In genomic region chr4:96052827-96053226, GRCh38 we compare ENCODE assay signal across 18 cellular contexts.
"Had no signal": no experiment of that assay in that cellular context is flagged by ENCODE, and none has a peak within 500 bp of the region (broad histone marks: within the 10 kb centered on the region; RNA-seq: fewer than 3 reads in every experiment).

No MANE protein-coding gene starts in this region.

- H3K27ac ChIP-seq: adrenal gland, lower lobe of right lung, tibial nerve, vagina, VCaP had no signal

- H3K9me3 ChIP-seq: adrenal gland, lower lobe of right lung, tibial nerve, vagina had no signal

- H3K9me3 Mint-ChIP-seq: T-helper 2 cell treated with Interferon-gamma antibody and Interleukin-4, amounts not matched to agents 5 μg/mL and 100 μg/mL, for 36 hours had no signal

- H3K36me3 Mint-ChIP-seq: natural killer cell had no signal

- DNase-seq: activated CD4-positive, alpha-beta T cell treated with anti-CD3 and anti-CD28 coated beads for 1 hour; activated CD4-positive, alpha-beta T cell treated with anti-CD3 and anti-CD28 coated beads, Interleukin-2, amount 50 U/mL, for 4 hours; activated naive CD4-positive, alpha-beta T cell treated with anti-CD3 and anti-CD28 coated beads, Interleukin-2, amount 50 U/mL, for 16 hours; activated T-cell treated with anti-CD3 and anti-CD28 coated beads for 4 hours; adrenal gland; head of caudate nucleus; left cardiac atrium; lower lobe of right lung; natural killer cell; small intestine; stimulated activated CD4-positive, alpha-beta T cell treated with anti-CD3 and anti-CD28 coated beads, Interleukin-4, amount 100 ng/mL, for 4 hours; stimulated activated CD8-positive, alpha-beta memory T cell treated with anti-CD3 and anti-CD28 coated beads, Interleukin-4, amount 100 ng/mL, for 48 hours; stimulated activated naive CD4-positive, alpha-beta T cell treated with Interleukin-2 at 50 U/mL for 16 hours; substantia nigra had no signal

- H3K36me3 ChIP-seq: adrenal gland, lower lobe of right lung, tibial nerve, vagina had no signal

- H3K27me3 ChIP-seq: adrenal gland, tibial nerve, vagina had no signal

- H3K4me1 ChIP-seq: adrenal gland, lower lobe of right lung, tibial nerve, vagina had no signal

- H3K4me1 Mint-ChIP-seq: natural killer cell had no signal

- H3K4me3 ChIP-seq: adrenal gland, lower lobe of right lung, tibial nerve, vagina had no signal

- H3K27ac Mint-ChIP-seq: natural killer cell; T-helper 2 cell treated with Interferon-gamma antibody and Interleukin-4, amounts not matched to agents 5 μg/mL and 100 μg/mL, for 36 hours had no signal

- H3K4me3 Mint-ChIP-seq: natural killer cell; T-helper 2 cell treated with Interferon-gamma antibody and Interleukin-4, amounts not matched to agents 5 μg/mL and 100 μg/mL, for 36 hours had no signal
